ENCODE assay signal across 11 cellular contexts in the genomic region with DNA sequence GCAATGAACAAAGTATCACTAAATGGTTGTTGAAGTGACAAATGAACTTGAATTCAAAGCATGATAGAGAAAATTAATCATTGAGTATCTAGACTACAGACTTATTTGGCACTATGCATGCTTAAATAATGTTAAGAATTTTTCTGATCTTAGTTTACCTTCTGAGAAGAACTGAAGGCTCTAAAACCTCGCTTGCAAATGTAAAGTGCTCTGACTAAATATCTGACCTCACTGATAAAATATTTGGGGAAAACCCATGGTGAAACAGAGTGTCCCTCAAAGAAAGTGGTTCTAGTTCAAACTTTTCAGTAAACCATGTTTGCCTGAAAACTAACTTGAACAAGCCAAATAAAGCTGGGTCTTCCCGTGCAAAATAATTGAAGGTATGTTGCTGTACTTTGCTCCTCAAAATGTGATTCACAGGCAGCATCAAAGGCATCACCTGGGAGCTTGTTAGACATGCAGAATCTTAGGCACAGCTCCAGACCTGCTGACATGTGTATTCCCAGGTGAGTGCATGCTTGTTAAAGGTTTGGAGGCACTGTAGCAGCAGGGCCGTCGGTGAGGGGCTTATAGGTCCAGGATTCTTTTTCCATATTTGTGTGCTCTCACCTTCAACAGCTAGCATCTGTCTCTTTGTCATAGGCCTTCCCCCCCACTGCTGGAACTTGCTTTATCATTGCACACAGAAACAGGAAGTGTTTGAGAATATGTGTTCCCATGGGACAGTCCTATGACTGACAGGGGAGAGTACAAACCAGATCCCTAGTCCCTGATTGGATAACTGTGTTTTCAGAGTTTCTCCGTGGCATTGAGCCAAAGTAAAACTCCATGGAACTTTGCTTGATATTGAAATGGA.
DNase-seq lines count a peak whose midpoint lies in the region; ATAC-seq and TF ChIP-seq lines count a peak whose summit lies in the region.
"Had no signal": no experiment of that assay in that cellular context is flagged by ENCODE, and none has a peak within 500 bp of the region (broad histone marks: within the 10 kb centered on the region; RNA-seq: fewer than 3 reads in every experiment).

No MANE protein-coding gene starts in this region.

- no peak overlapping the region for H3K4me3 Mint-ChIP-seq in GM23338
- H3K4me3 Mint-ChIP-seq in immature natural killer cell: no peak overlapping the region
- H3K4me3 Mint-ChIP-seq in natural killer cell treated with Interleukin-12 subunit alpha and Interleukin-12 subunit beta and Interleukin-15 and Interleukin-18, amount 100 ng/mL, for 72 hours: no peak overlapping the region
- H3K4me3 Mint-ChIP-seq: B cell had no signal

- H3K36me3 Mint-ChIP-seq in GM23338 (ENCODE audit: low read depth): no peaks in the 10 kb centered on the region
- no peaks in the 10 kb centered on the region for H3K36me3 Mint-ChIP-seq in immature natural killer cell
- H3K36me3 Mint-ChIP-seq in natural killer cell treated with Interleukin-12 subunit alpha and Interleukin-12 subunit beta and Interleukin-15 and Interleukin-18, amount 100 ng/mL, for 72 hours: no peaks in the 10 kb centered on the region

- H3K4me1 Mint-ChIP-seq in GM23338 (peaks cover 5% of the 10 kb centered on the region), immature natural killer cell (no peaks in the 10 kb centered on the region)
- H3K4me1 Mint-ChIP-seq in natural killer cell treated with Interleukin-12 subunit alpha and Interleukin-12 subunit beta and Interleukin-15 and Interleukin-18, amount 100 ng/mL, for 72 hours (ENCODE audit: low read depth in 2 of 2): no peaks in the 10 kb centered on the region
- H3K4me1 Mint-ChIP-seq: B cell had no signal

- no peaks in the 10 kb centered on the region for H3K4me1 ChIP-seq in GM23338 (ENCODE audit: insufficient read depth)

- no peak for TF ChIP-seq CTCF in GM23338 (conservative IDR thresholded peaks at IDR 0.05; ENCODE audit: low read depth in 2 of 2)
- no peak for TF ChIP-seq CTCF in dorsolateral prefrontal cortex (IDR thresholded peaks at IDR 0.05 in 54 of 56, conservative IDR thresholded peaks at IDR 0.05 in 2 of 56; ENCODE audit: low read depth in 1 of 56, partially characterized antibody in 56 of 56)

- H3K4me3 ChIP-seq in GM23338 (no peak overlapping the region), dorsolateral prefrontal cortex (peak overlapping the region in 21 of 59 donors; percentile 2 to 51 (median 17))
- H3K4me3 ChIP-seq: sigmoid colon had no signal

- no peaks in the 10 kb centered on the region for H3K79me2 ChIP-seq in GM23338 (replicated peaks; ENCODE audit: insufficient read depth)

- H3K27ac Mint-ChIP-seq in GM23338: no peak overlapping the region
- no peak overlapping the region for H3K27ac Mint-ChIP-seq in immature natural killer cell
- H3K27ac Mint-ChIP-seq in natural killer cell treated with Interleukin-12 subunit alpha and Interleukin-12 subunit beta and Interleukin-15 and Interleukin-18, amount 100 ng/mL, for 72 hours: no peak overlapping the region
- H3K27ac Mint-ChIP-seq: B cell had no signal

- no peak overlapping the region for H3K27ac ChIP-seq in GM23338 (ENCODE audit: low read depth)
- H3K27ac ChIP-seq in dorsolateral prefrontal cortex: peak overlapping the region in 4 of 59 donors; percentile 21 to 66 (median 42)
- H3K27ac ChIP-seq: KMS-11, sigmoid colon had no signal

- DNase-seq in A172 (ENCODE audit: low spot score) (peak; percentile 81), GM23338 (ENCODE audit: low spot score) (no peak), SK-N-DZ (ENCODE audit: low spot score) (peak; percentile 26), left cardiac atrium (no peak), posterior vena cava (ENCODE audit: low spot score) (no peak), immature natural killer cell (no peak), dorsolateral prefrontal cortex (no peak)
- no peak for DNase-seq in natural killer cell treated with Interleukin-12 subunit alpha and Interleukin-12 subunit beta and Interleukin-15 and Interleukin-18, amount 100 ng/mL, for 72 hours (ENCODE audit: low spot score)
- DNase-seq: sigmoid colon had no signal

- H3K27me3 Mint-ChIP-seq in GM23338 (ENCODE audit: insufficient read depth, low read depth, poor library complexity) (peaks cover 5% of the 10 kb centered on the region), immature natural killer cell (ENCODE audit: low read depth in 3 of 3) (no peaks in the 10 kb centered on the region)
- no peaks in the 10 kb centered on the region for H3K27me3 Mint-ChIP-seq in natural killer cell treated with Interleukin-12 subunit alpha and Interleukin-12 subunit beta and Interleukin-15 and Interleukin-18, amount 100 ng/mL, for 72 hours
- H3K27me3 Mint-ChIP-seq: B cell had no signal

- H3K9me3 Mint-ChIP-seq in GM23338: no peaks in the 10 kb centered on the region; the same call in 2 of the 3 replicates
- H3K9me3 Mint-ChIP-seq in immature natural killer cell: peaks cover 0 to 3% (median 0%) of the 10 kb centered on the region in 6 donors
- no peaks in the 10 kb centered on the region for H3K9me3 Mint-ChIP-seq in natural killer cell treated with Interleukin-12 subunit alpha and Interleukin-12 subunit beta and Interleukin-15 and Interleukin-18, amount 100 ng/mL, for 72 hours

- intact Hi-C loops in left cardiac atrium (cut with DNase I): no loop called here
- intact Hi-C loops in posterior vena cava (cut with DNase I): no loop called here
- intact Hi-C loops in dorsolateral prefrontal cortex (cut with DNase I): loop anchor here in 1 of 2 donors (10.0 kb wide), 1 partner anchor 137 kb away; no protein-coding TSS in a partner anchor

- H3K4me2 ChIP-seq in GM23338: no peak overlapping the region
- H3K4me2 ChIP-seq: KMS-11 had no signal

- H3K36me3 ChIP-seq in GM23338 (ENCODE audit: insufficient read depth): no peaks in the 10 kb centered on the region
- H3K36me3 ChIP-seq: sigmoid colon had no signal

- no peaks in the 10 kb centered on the region for H3F3A ChIP-seq in GM23338 (replicated peaks; ENCODE audit: low read depth)

- no peaks in the 10 kb centered on the region for H4K20me1 ChIP-seq in GM23338 (replicated peaks; ENCODE audit: insufficient read depth)

- no peaks in the 10 kb centered on the region for H3K27me3 ChIP-seq in GM23338 (ENCODE audit: insufficient read depth)
- no peaks in the 10 kb centered on the region for H3K27me3 ChIP-seq in dorsolateral prefrontal cortex
- H3K27me3 ChIP-seq: sigmoid colon had no signal

- H2AFZ ChIP-seq in GM23338: 0 out of 2 replicates have a peak overlapping the region, but pooled peaks have one; percentile 10

- no peak for ATAC-seq in GM23338
- ATAC-seq in left cardiac atrium: peak; percentile 83 to 85
- no peak for ATAC-seq in natural killer cell treated with Interleukin-12 subunit alpha and Interleukin-12 subunit beta and Interleukin-15 and Interleukin-18, amount 100 ng/mL, for 72 hours

- peaks cover 6% of the 10 kb centered on the region; the same call in 1 of the 2 replicates for H3K9me2 ChIP-seq in GM23338 (ENCODE audit: insufficient read depth)

TF ChIP-seq in GM23338, 12 proteins besides CTCF, POLR2A, EP300 and RAD21:
- no peak for TF ChIP-seq ZNF331 (CRISPR knock-in tag; IDR thresholded peaks at IDR 0.05; ENCODE audit: low read depth)

Comparison
In these comparisons a context has a peak if more than half of its experiments do, and no peak if none do; other contexts are left out.
1. DNase-seq: peak in A172 (single experiment) and SK-N-DZ (single experiment); none in GM23338 (single experiment), left cardiac atrium (single experiment), posterior vena cava (single experiment), immature natural killer cell (0 of 3), natural killer cell treated with Interleukin-12 subunit alpha and Interleukin-12 subunit beta and Interleukin-15 and Interleukin-18, amount 100 ng/mL, for 72 hours (single experiment) and dorsolateral prefrontal cortex (0 of 10).
2. ATAC-seq: peak in left cardiac atrium (2 of 2); none in GM23338 (single experiment) and natural killer cell treated with Interleukin-12 subunit alpha and Interleukin-12 subunit beta and Interleukin-15 and Interleukin-18, amount 100 ng/mL, for 72 hours (0 of 2).